In the genomic region with DNA sequence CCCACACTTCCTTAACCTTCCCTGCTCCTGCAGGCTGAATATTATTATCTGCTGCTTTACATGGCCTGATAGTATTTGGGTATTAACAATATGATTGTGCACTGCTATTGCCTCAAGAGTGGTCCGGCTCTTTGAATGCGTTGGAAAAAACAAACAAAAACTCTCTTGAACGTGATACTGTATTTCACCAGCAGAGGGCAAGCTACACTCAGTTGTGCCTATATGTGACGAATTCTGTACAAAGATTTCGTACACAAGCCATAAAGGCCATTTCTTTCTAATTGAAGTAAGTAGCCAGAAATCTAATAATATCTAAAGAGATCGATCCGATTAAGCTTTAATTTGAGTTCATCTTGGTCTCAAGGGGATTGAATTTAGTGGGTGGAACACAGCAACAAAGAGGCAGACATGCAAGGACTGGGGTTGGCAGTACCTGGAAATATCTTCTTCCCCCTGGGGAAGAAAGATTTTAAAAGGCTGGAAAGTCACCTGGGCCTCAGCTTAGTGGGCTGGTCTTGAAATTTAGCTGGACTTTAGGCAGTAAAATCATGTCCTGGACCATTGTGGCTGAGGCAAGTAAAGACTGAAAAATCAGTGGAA, we compare ENCODE assay signal across 9 cellular contexts. TPM values are rescaled to one million over a fixed set of nuclear protein-coding genes. Genes with fewer than 3 reads are reported as not detected.
A peak's percentile ranks its signal among the peaks of the same experiment; 100 is the strongest.
DNase-seq lines count a peak whose midpoint lies in the region; ATAC-seq and TF ChIP-seq lines count a peak whose summit lies in the region.
"Had no signal": no experiment of that assay in that cellular context is flagged by ENCODE, and none has a peak within 500 bp of the region (broad histone marks: within the 10 kb centered on the region; RNA-seq: fewer than 3 reads in every experiment).

No MANE protein-coding gene starts in this region.

- TF ChIP-seq EP300 in esophagus muscularis mucosa (IDR thresholded peaks at IDR 0.05), result no peak

- H3K9me3 ChIP-seq in MM.1S (replicated peaks; ENCODE audit: insufficient read depth, low read length) (no peaks in the 10 kb centered on the region), esophagus muscularis mucosa (no peaks in the 10 kb centered on the region)

- no peaks in the 10 kb centered on the region for H4K20me1 ChIP-seq in GM23338 (replicated peaks; ENCODE audit: insufficient read depth)
- H4K20me1 ChIP-seq in MM.1S (ENCODE audit: insufficient read depth, low read length), result no peaks in the 10 kb centered on the region

- peak in 1 of 2 donors; percentile 46 for DNase-seq in activated naive CD4-positive, alpha-beta T cell treated with anti-CD3 and anti-CD28 coated beads, Interleukin-2, amount 50 U/mL, for 72 hours (ENCODE audit: low spot score in 2 of 2)
- no peak for DNase-seq in activated naive CD4-positive, alpha-beta T cell (lab: John Stamatoyannopoulos, UW)
- DNase-seq in GM23338 (ENCODE audit: low spot score) (peak; percentile 60), MM.1S (peak; percentile 65), esophagus muscularis mucosa (ENCODE audit: extremely low spot score) (no peak), neural crest cell (ENCODE audit: low read depth, low spot score) (peak; percentile 45)

- no peak overlapping the region for H3K27ac ChIP-seq in GM23338 (ENCODE audit: low read depth)
- no peak overlapping the region for H3K27ac ChIP-seq in MM.1S (ENCODE audit: low read length)
- no peak overlapping the region for H3K27ac ChIP-seq in esophagus muscularis mucosa (replicated peaks in 1 of 4)
- H3K27ac ChIP-seq: epithelial cell of prostate had no signal

- H3F3A ChIP-seq in GM23338 (replicated peaks; ENCODE audit: low read depth) (no peaks in the 10 kb centered on the region), MM.1S (ENCODE audit: insufficient read depth, low read length) (no peaks in the 10 kb centered on the region)

- WGBS in esophagus muscularis mucosa, result 1% methylated on average over 7 of the region's 7 CpGs

- H3K4me1 Mint-ChIP-seq in GM23338 (no peaks in the 10 kb centered on the region; the same call in 2 of the 3 replicates), neural crest cell (peaks cover 5% of the 10 kb centered on the region)

- no peaks in the 10 kb centered on the region for H3K27me3 Mint-ChIP-seq in GM23338 (ENCODE audit: insufficient read depth, low read depth, poor library complexity)
- peaks cover 5% of the 10 kb centered on the region for H3K27me3 Mint-ChIP-seq in neural crest cell (ENCODE audit: low read depth)

- H3K4me2 ChIP-seq in GM23338 (no peak overlapping the region), MM.1S (ENCODE audit: low read depth, low read length) (peak overlapping the region; percentile 15; the same call in 1 of the 2 replicates)

- peak; percentile 37 to 63 for ATAC-seq in activated naive CD4-positive, alpha-beta T cell treated with anti-CD3 and anti-CD28 coated beads, Interleukin-2, amount 50 U/mL, for 72 hours
- ATAC-seq in GM23338 (peak; percentile 69), SK-N-SH treated with all-trans-retinoic acid at 6 μM for 48 hours (peak; percentile 92), HG03139 (IDR thresholded peaks at IDR 0.05; ENCODE audit: unreplicated experiment) (no peak)

- H3K36me3 ChIP-seq in GM23338 (ENCODE audit: insufficient read depth), result no peaks in the 10 kb centered on the region
- H3K36me3 ChIP-seq in MM.1S (replicated peaks; ENCODE audit: insufficient read depth, low read length), result no peaks in the 10 kb centered on the region
- no peaks in the 10 kb centered on the region for H3K36me3 ChIP-seq in esophagus muscularis mucosa

- no peak for TF ChIP-seq POLR2A in esophagus muscularis mucosa (IDR thresholded peaks at IDR 0.05; ENCODE audit: low read depth)

- TF ChIP-seq CTCF in GM23338 (conservative IDR thresholded peaks at IDR 0.05; ENCODE audit: low read depth in 2 of 2) (peak; percentile 77 to 85), MM.1S (IDR thresholded peaks at IDR 0.05; ENCODE audit: low read length) (peak; percentile 80), esophagus muscularis mucosa (IDR thresholded peaks at IDR 0.05) (peak; percentile 66 to 83 (median 68)), neural crest cell (conservative IDR thresholded peaks at IDR 0.05) (peak; percentile 84)

- intact Hi-C loops in esophagus muscularis mucosa (cut with DNase I), result loop anchor here (5.0 kb wide), 2 partner anchors 79 to 259 kb away; a partner anchor contains a TSS

- no peak overlapping the region for H3K9ac ChIP-seq in MM.1S (ENCODE audit: low read length)

- peak overlapping the region in 1 of 2 donors; percentile 84 for H3K27ac Mint-ChIP-seq in activated naive CD4-positive, alpha-beta T cell treated with anti-CD3 and anti-CD28 coated beads, Interleukin-2, amount 50 U/mL, for 72 hours
- H3K27ac Mint-ChIP-seq in GM23338 (no peak overlapping the region), neural crest cell (ENCODE audit: unreplicated experiment) (no peak overlapping the region)

- no peak overlapping the region for H3K4me3 ChIP-seq in GM23338
- H3K4me3 ChIP-seq in MM.1S (ENCODE audit: low read length), result no peak overlapping the region
- H3K4me3 ChIP-seq in esophagus muscularis mucosa, result no peak overlapping the region

- H2AFZ ChIP-seq in GM23338 (no peak overlapping the region), MM.1S (ENCODE audit: low read length) (peak overlapping the region; percentile 50)

- 0 out of 2 replicates have a peak, but pooled peaks cover 2% of the 10 kb centered on the region for H3K9me2 ChIP-seq in GM23338 (ENCODE audit: insufficient read depth)
- H3K9me2 ChIP-seq in MM.1S (replicated peaks; ENCODE audit: insufficient read depth, low read length), result no peaks in the 10 kb centered on the region

- H3K9me3 Mint-ChIP-seq in activated naive CD4-positive, alpha-beta T cell treated with anti-CD3 and anti-CD28 coated beads, Interleukin-2, amount 50 U/mL, for 72 hours, result no peaks in the 10 kb centered on the region
- H3K9me3 Mint-ChIP-seq in GM23338, result no peaks in the 10 kb centered on the region
- H3K9me3 Mint-ChIP-seq in neural crest cell, result no peaks in the 10 kb centered on the region

- H3K27me3 ChIP-seq in GM23338 (ENCODE audit: insufficient read depth), result no peaks in the 10 kb centered on the region; the same call in 1 of the 2 replicates
- H3K27me3 ChIP-seq in MM.1S (replicated peaks; ENCODE audit: insufficient read depth, low read length), result no peaks in the 10 kb centered on the region
- peaks cover 0 to 10% (median 3%) of the 10 kb centered on the region in 4 donors for H3K27me3 ChIP-seq in esophagus muscularis mucosa

- H3K4me3 Mint-ChIP-seq in GM23338 (no peak overlapping the region), neural crest cell (no peak overlapping the region)

- H3K4me1 ChIP-seq in GM23338 (ENCODE audit: insufficient read depth) (no peaks in the 10 kb centered on the region), MM.1S (ENCODE audit: low read length) (no peaks in the 10 kb centered on the region), esophagus muscularis mucosa (no peaks in the 10 kb centered on the region)

- no peaks in the 10 kb centered on the region for H3K36me3 Mint-ChIP-seq in activated naive CD4-positive, alpha-beta T cell treated with anti-CD3 and anti-CD28 coated beads, Interleukin-2, amount 50 U/mL, for 72 hours
- H3K36me3 Mint-ChIP-seq in GM23338 (ENCODE audit: low read depth), result no peaks in the 10 kb centered on the region
- no peaks in the 10 kb centered on the region for H3K36me3 Mint-ChIP-seq in neural crest cell (ENCODE audit: low read depth)

- H3K79me2 ChIP-seq in GM23338 (replicated peaks; ENCODE audit: insufficient read depth) (no peaks in the 10 kb centered on the region), MM.1S (ENCODE audit: low read length) (no peaks in the 10 kb centered on the region)

TF ChIP-seq in GM23338, 12 proteins besides CTCF, POLR2A, EP300 and RAD21 (continues in another document):
- TF ChIP-seq, protein P1, sequence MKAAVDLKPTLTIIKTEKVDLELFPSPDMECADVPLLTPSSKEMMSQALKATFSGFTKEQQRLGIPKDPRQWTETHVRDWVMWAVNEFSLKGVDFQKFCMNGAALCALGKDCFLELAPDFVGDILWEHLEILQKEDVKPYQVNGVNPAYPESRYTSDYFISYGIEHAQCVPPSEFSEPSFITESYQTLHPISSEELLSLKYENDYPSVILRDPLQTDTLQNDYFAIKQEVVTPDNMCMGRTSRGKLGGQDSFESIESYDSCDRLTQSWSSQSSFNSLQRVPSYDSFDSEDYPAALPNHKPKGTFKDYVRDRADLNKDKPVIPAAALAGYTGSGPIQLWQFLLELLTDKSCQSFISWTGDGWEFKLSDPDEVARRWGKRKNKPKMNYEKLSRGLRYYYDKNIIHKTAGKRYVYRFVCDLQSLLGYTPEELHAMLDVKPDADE (IDR thresholded peaks at IDR 0.05), result no peak
- TF ChIP-seq STAT1 (IDR thresholded peaks at IDR 0.05; ENCODE audit: unreplicated experiment) (no peak), ZNF331 (CRISPR knock-in tag; IDR thresholded peaks at IDR 0.05; ENCODE audit: low read depth) (no peak), ZNF114 (CRISPR knock-in tag; IDR thresholded peaks at IDR 0.05) (no peak), EZH2 (IDR thresholded peaks at IDR 0.05; ENCODE audit: low read depth, unreplicated experiment) (no peak), EZH2phosphoT487 (IDR thresholded peaks at IDR 0.05; ENCODE audit: unreplicated experiment) (no peak), NANOG (IDR thresholded peaks at IDR 0.05; ENCODE audit: borderline replicate concordance) (no peak)

TF ChIP-seq in SK-N-SH treated with all-trans-retinoic acid at 6 μM for 48 hours, 23 proteins besides CTCF, POLR2A, EP300 and RAD21 (continues in another document):
- TF ChIP-seq ESRRG (CRISPR knock-in tag; IDR thresholded peaks at IDR 0.05) (no peak), ARNTL (CRISPR knock-in tag; IDR thresholded peaks at IDR 0.05; ENCODE audit: borderline replicate concordance, low read depth) (no peak), ZNF565 (CRISPR knock-in tag; conservative IDR thresholded peaks at IDR 0.05; ENCODE audit: low read depth) (no peak)
- TF ChIP-seq, protein P2, sequence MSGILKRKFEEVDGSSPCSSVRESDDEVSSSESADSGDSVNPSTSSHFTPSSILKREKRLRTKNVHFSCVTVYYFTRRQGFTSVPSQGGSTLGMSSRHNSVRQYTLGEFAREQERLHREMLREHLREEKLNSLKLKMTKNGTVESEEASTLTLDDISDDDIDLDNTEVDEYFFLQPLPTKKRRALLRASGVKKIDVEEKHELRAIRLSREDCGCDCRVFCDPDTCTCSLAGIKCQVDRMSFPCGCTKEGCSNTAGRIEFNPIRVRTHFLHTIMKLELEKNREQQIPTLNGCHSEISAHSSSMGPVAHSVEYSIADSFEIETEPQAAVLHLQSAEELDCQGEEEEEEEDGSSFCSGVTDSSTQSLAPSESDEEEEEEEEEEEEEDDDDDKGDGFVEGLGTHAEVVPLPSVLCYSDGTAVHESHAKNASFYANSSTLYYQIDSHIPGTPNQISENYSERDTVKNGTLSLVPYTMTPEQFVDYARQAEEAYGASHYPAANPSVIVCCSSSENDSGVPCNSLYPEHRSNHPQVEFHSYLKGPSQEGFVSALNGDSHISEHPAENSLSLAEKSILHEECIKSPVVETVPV (CRISPR knock-in tag; IDR thresholded peaks at IDR 0.05), result no peak

RNA-seq across cellular contexts. Expression of a gene that starts 49.3 kb away (rescaled TPM):
- not detected for total RNA-seq in activated naive CD4-positive, alpha-beta T cell treated with anti-CD3 and anti-CD28 coated beads, Interleukin-2, amount 50 U/mL, for 72 hours
- total RNA-seq in GM23338 (2014; rRNA removed; shearing (Covaris generic)), result not detected in 2 replicates
- 0.16 and 0.37 TPM in 2 replicates for polyA plus RNA-seq in GM23338 (2016; fragmentation: Nextera tagmentation; extraction: Ambion mirVana)
- under 1 TPM in 2 of 4 donors, not detected in 2; 0.11 to 0.13 TPM for total RNA-seq in esophagus muscularis mucosa
- 0.42 and 0.52 TPM in 2 replicates for total RNA-seq in neural crest cell

Comparison
In these comparisons a context has a peak if more than half of its experiments do, and no peak if none do; other contexts are left out.
1. DNase-seq: peak in GM23338 (single experiment), MM.1S (single experiment) and neural crest cell (single experiment); none in activated naive CD4-positive, alpha-beta T cell (0 of 4) and esophagus muscularis mucosa (single experiment).
2. Peak in every context shown above with its lines, with median percentiles within 50 percentile points of each other: CTCF ChIP-seq.